In genomic region chr20:40991181-40991889, GRCh38 we compare ENCODE assay signal across 8 cellular contexts. TPM values are rescaled to one million over a fixed set of nuclear protein-coding genes. Genes with fewer than 3 reads are reported as not detected.
DNase-seq lines count a peak whose midpoint lies in the region; ATAC-seq, FAIRE-seq and TF ChIP-seq lines count a peak whose summit lies in the region.

No MANE protein-coding gene starts in this region.

- H3K4me1 ChIP-seq in DND-41 (ENCODE audit: insufficient read depth, low read length), result peaks cover 12% of the 10 kb centered on the region

- ATAC-seq in DND-41 (ENCODE audit: insufficient read depth, low read depth) (peak; percentile 77), HG03103 (IDR thresholded peaks at IDR 0.05; ENCODE audit: low read depth, unreplicated experiment) (peak; percentile 90)

- no peaks in the 10 kb centered on the region for H3K79me2 ChIP-seq in DND-41 (ENCODE audit: insufficient read depth, low read length)

- no peak overlapping the region for H3K9ac ChIP-seq in DND-41 (ENCODE audit: low read depth, low read length)

- H4K20me1 ChIP-seq in DND-41 (ENCODE audit: insufficient read depth, low read length), result no peaks in the 10 kb centered on the region

- FAIRE-seq in GM19239 (lab: Jason Lieb, UNC) (peak; percentile 97), frontal cortex (lab: Jason Lieb, UNC) (no peak)

- DNase-seq in DND-41 (peak; percentile 47), GM19239 (ENCODE audit: insufficient read length, low spot score) (peak; percentile 72), SKM-1 (lab: John Stamatoyannopoulos, UW; ENCODE audit: unreplicated experiment) (peak; percentile 99), epidermal melanocyte (ENCODE audit: insufficient read length, low spot score) (no peak), ureter (ENCODE audit: low spot score) (no peak), frontal cortex (ENCODE audit: low spot score in 2 of 2) (no peak)

- no peaks in the 10 kb centered on the region for H3K36me3 ChIP-seq in DND-41 (ENCODE audit: insufficient read depth, low read length)

- H3K9me3 ChIP-seq in DND-41 (ENCODE audit: insufficient read depth, low read length, severe bottlenecking), result no peaks in the 10 kb centered on the region

- H3K27ac ChIP-seq in DND-41 (ENCODE audit: low read length) (no peak overlapping the region), layer of hippocampus (ENCODE audit: low read depth, low read length) (peak overlapping the region; percentile 22)

- no peak overlapping the region for H3K4me3 ChIP-seq in DND-41 (ENCODE audit: low read depth in 1 of 2, low read length in 2 of 2)

- no peak for TF ChIP-seq CTCF in DND-41 (IDR thresholded peaks at IDR 0.05; ENCODE audit: borderline replicate concordance, extremely low read depth, low read length, poor library complexity, severe bottlenecking)

- H3K27me3 ChIP-seq in DND-41 (ENCODE audit: insufficient read depth, low read length, poor library complexity) (no peaks in the 10 kb centered on the region), layer of hippocampus (ENCODE audit: control insufficient read depth, insufficient read depth, low read length) (no peaks in the 10 kb centered on the region)

- H3K4me2 ChIP-seq in DND-41 (ENCODE audit: insufficient read depth, low read length), result no peak overlapping the region

- H2AFZ ChIP-seq in DND-41 (ENCODE audit: low read depth, low read length), result peak overlapping the region; percentile 54

RNA-seq across cellular contexts. Expression of gene TOP1, which starts 37.3 kb away (rescaled TPM):
- 54.5 TPM for total RNA-seq in ureter
- 26.5 TPM for total RNA-seq in frontal cortex

Comparison
In these comparisons a context has a peak if more than half of its experiments do, and no peak if none do; other contexts are left out.
1. DNase-seq: peak in DND-41 (single experiment), GM19239 (single experiment) and SKM-1 (single experiment); none in epidermal melanocyte (single experiment), ureter (single experiment) and frontal cortex (0 of 2).